Comparison of ENCODE assay signal across 1 cellular context in genomic region chr11:70099578-70100282, GRCh38.
TF ChIP-seq lines count a peak whose summit lies in the region.

No MANE protein-coding gene starts in this region.

TF ChIP-seq in SK-N-SH treated with all-trans-retinoic acid at 6 μM for 48 hours, 23 proteins besides CTCF, POLR2A, EP300 and RAD21 (continued from another document):
- TF ChIP-seq TSHZ2 (CRISPR knock-in tag; IDR thresholded peaks at IDR 0.05) (no peak), ZFP30 (CRISPR knock-in tag; IDR thresholded peaks at IDR 0.05) (no peak), ZNF8 (CRISPR knock-in tag; IDR thresholded peaks at IDR 0.05) (no peak), SNAI2 (CRISPR knock-in tag; IDR thresholded peaks at IDR 0.05) (no peak), ESRRG (CRISPR knock-in tag; IDR thresholded peaks at IDR 0.05) (no peak), CSRNP3 (CRISPR knock-in tag; IDR thresholded peaks at IDR 0.05) (no peak), ISL1 (CRISPR knock-in tag; IDR thresholded peaks at IDR 0.05) (no peak), POU6F1 (CRISPR knock-in tag; IDR thresholded peaks at IDR 0.05; ENCODE audit: borderline replicate concordance, low read depth) (no peak)
